ENCODE assay signal across 8 cellular contexts in the genomic region with DNA sequence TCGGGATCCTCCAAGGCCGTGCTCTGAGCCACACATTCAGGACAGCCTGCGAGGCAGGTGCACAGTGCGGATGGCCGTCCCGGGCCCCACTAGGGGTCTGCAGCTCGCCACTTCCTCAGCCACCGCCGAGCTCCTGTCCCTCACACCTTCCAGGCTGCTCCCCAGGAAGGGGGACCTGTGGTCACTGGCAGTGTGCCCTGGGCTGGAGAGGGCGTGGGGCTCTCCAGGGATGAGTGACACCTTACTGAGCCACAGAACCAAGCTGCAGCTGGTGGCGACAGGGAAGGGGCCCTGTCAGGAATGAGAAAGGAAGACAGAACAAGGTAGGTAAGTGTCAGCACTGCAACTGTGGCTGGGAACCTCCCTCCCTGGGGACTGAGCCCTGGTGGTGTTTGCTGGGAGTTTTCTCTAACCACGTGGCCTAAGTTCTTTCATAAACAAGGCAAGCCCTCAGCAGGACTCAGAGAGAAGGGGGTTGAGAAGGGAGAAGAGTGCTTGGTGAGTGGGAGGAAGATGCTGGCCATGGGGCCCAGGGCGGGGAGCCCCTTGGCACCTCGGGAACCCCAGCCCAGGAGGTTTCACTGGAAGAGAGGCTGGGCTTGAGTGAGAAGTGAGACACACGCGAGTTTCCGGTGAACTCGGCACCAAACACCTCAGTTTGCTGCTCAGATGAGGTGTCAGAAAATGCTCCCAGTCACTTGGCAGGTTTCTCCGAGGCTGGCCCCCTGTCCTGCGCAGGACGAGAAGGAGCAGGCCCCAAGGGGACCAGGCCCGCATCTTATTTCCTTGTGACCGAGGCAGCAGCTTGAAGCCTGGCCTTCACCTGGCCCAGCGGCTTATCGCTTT. TPM values are rescaled to one million over a fixed set of nuclear protein-coding genes. Genes with fewer than 3 reads are reported as not detected.
A peak's percentile ranks its signal among the peaks of the same experiment; 100 is the strongest.
DNase-seq lines count a peak whose midpoint lies in the region; ATAC-seq, FAIRE-seq and TF ChIP-seq lines count a peak whose summit lies in the region.

No MANE protein-coding gene starts in this region.

- no peaks in the 10 kb centered on the region for H3K36me3 Mint-ChIP-seq in activated T-cell treated with anti-CD3 and anti-CD28 coated beads, Interleukin-2, amount 50 U/mL, for 72 hours (ENCODE audit: insufficient read depth in 2 of 2)
- peaks cover 29% of the 10 kb centered on the region for H3K36me3 Mint-ChIP-seq in stimulated activated effector memory CD8-positive, alpha-beta T cell treated with anti-CD3 and anti-CD28 coated beads, Interleukin-12 subunit alpha, Interleukin-12 subunit beta, amount 100 ng/mL, for 72 hours

- no peaks in the 10 kb centered on the region for H3K9me3 Mint-ChIP-seq in activated T-cell treated with anti-CD3 and anti-CD28 coated beads, Interleukin-2, amount 50 U/mL, for 72 hours
- no peaks in the 10 kb centered on the region for H3K9me3 Mint-ChIP-seq in stimulated activated effector memory CD8-positive, alpha-beta T cell treated with anti-CD3 and anti-CD28 coated beads, Interleukin-12 subunit alpha, Interleukin-12 subunit beta, amount 100 ng/mL, for 72 hours

- H3K4me3 Mint-ChIP-seq in activated T-cell treated with anti-CD3 and anti-CD28 coated beads, Interleukin-2, amount 50 U/mL, for 72 hours = peak overlapping the region; percentile 47 to 73
- H3K4me3 Mint-ChIP-seq in stimulated activated effector memory CD8-positive, alpha-beta T cell treated with anti-CD3 and anti-CD28 coated beads, Interleukin-12 subunit alpha, Interleukin-12 subunit beta, amount 100 ng/mL, for 72 hours = peak overlapping the region; percentile 57

- H3K27ac ChIP-seq in right cardiac atrium (ENCODE audit: low read length) (no peak overlapping the region), gastroesophageal sphincter (no peak overlapping the region)

- H3K9me3 ChIP-seq in right cardiac atrium (ENCODE audit: control insufficient read depth, low read length) (no peaks in the 10 kb centered on the region), gastroesophageal sphincter (no peaks in the 10 kb centered on the region)

- H3K27me3 ChIP-seq in right cardiac atrium (ENCODE audit: control insufficient read depth, insufficient read depth) = no peaks in the 10 kb centered on the region
- H3K27me3 ChIP-seq in gastroesophageal sphincter = peaks cover 12% of the 10 kb centered on the region

- intact Hi-C loops in right cardiac atrium (cut with DNase I) = no loop called here

- FAIRE-seq in GM12891 (lab: Jason Lieb, UNC) = peak; percentile 90

- H3K36me3 ChIP-seq in gastroesophageal sphincter = no peaks in the 10 kb centered on the region

- H3K4me3 ChIP-seq in right cardiac atrium (ENCODE audit: low read length) (no peak overlapping the region), gastroesophageal sphincter (no peak overlapping the region)

- no peaks in the 10 kb centered on the region for H3K4me1 ChIP-seq in right cardiac atrium (ENCODE audit: control insufficient read depth, insufficient read depth, low read length)
- no peaks in the 10 kb centered on the region for H3K4me1 ChIP-seq in gastroesophageal sphincter

- TF ChIP-seq POLR2A in GM12891 (IDR thresholded peaks at IDR 0.05; ENCODE audit: low read depth, low read length) (peak; percentile 54; the same call in 1 of the 2 replicates), gastroesophageal sphincter (IDR thresholded peaks at IDR 0.05) (no peak)

- peaks cover 5% of the 10 kb centered on the region for H3K27me3 Mint-ChIP-seq in activated T-cell treated with anti-CD3 and anti-CD28 coated beads, Interleukin-2, amount 50 U/mL, for 72 hours (ENCODE audit: low read depth)

- 74% methylated on average over 25 of the region's 25 CpGs for WGBS in right cardiac atrium
- 39 to 73% methylated on average over 4 to 10 of the region's 25 CpGs for WGBS in gastroesophageal sphincter (ENCODE audit: low coverage in 1 of 2), 2 donors

- no peak for TF ChIP-seq CTCF in gastroesophageal sphincter (IDR thresholded peaks at IDR 0.05)

- peak overlapping the region; percentile 88 for H3K27ac Mint-ChIP-seq in activated T-cell treated with anti-CD3 and anti-CD28 coated beads, Interleukin-2, amount 50 U/mL, for 72 hours
- H3K27ac Mint-ChIP-seq in stimulated activated effector memory CD8-positive, alpha-beta T cell treated with anti-CD3 and anti-CD28 coated beads, Interleukin-12 subunit alpha, Interleukin-12 subunit beta, amount 100 ng/mL, for 72 hours = peak overlapping the region; percentile 92

- peak; percentile 49 for ATAC-seq in GM21360 (IDR thresholded peaks at IDR 0.05; ENCODE audit: unreplicated experiment)
- ATAC-seq in HG03442 (IDR thresholded peaks at IDR 0.05; ENCODE audit: unreplicated experiment) = peak; percentile 66
- peak; percentile 71 to 78 for ATAC-seq in activated T-cell treated with anti-CD3 and anti-CD28 coated beads, Interleukin-2, amount 50 U/mL, for 72 hours (replicated peaks in 1 of 2)
- ATAC-seq in stimulated activated effector memory CD8-positive, alpha-beta T cell treated with anti-CD3 and anti-CD28 coated beads, Interleukin-12 subunit alpha, Interleukin-12 subunit beta, amount 100 ng/mL, for 72 hours = peak; percentile 83
- no peak for ATAC-seq in right cardiac atrium
- no peak for ATAC-seq in gastroesophageal sphincter

- DNase-seq in GM12891 (ENCODE audit: insufficient read length, low spot score) (peak; percentile 72), right cardiac atrium (no peak)
- peak; percentile 76 to 80 for DNase-seq in activated T-cell treated with anti-CD3 and anti-CD28 coated beads, Interleukin-2, amount 50 U/mL, for 72 hours
- DNase-seq in stimulated activated effector memory CD8-positive, alpha-beta T cell treated with anti-CD3 and anti-CD28 coated beads, Interleukin-12 subunit alpha, Interleukin-12 subunit beta, amount 100 ng/mL, for 72 hours (ENCODE audit: low spot score in 2 of 2) = peak; percentile 43 to 86
- DNase-seq in activated CD4-positive, CD25-positive, alpha-beta regulatory T cell treated with anti-CD3 and anti-CD28 coated beads, Interleukin-2, amount 50 U/mL, for 72 hours = no peak

- H3K4me1 Mint-ChIP-seq in activated T-cell treated with anti-CD3 and anti-CD28 coated beads, Interleukin-2, amount 50 U/mL, for 72 hours (ENCODE audit: low read depth) = peaks cover 76% of the 10 kb centered on the region
- H3K4me1 Mint-ChIP-seq in stimulated activated effector memory CD8-positive, alpha-beta T cell treated with anti-CD3 and anti-CD28 coated beads, Interleukin-12 subunit alpha, Interleukin-12 subunit beta, amount 100 ng/mL, for 72 hours = peaks cover 85% of the 10 kb centered on the region

- no peak for TF ChIP-seq EP300 in gastroesophageal sphincter (IDR thresholded peaks at IDR 0.05)

TF ChIP-seq in GM12891, 5 proteins besides CTCF, POLR2A, EP300 and RAD21:
- TF ChIP-seq POU2F2 (IDR thresholded peaks at IDR 0.05; ENCODE audit: low read depth, low read length) (no peak), SPI1 (IDR thresholded peaks at IDR 0.05; ENCODE audit: low read depth, low read length) (peak; percentile 16; the same call in 1 of the 2 replicates), POLR2AphosphoS5 (IDR thresholded peaks at IDR 0.05; ENCODE audit: low read depth, low read length) (peak; percentile 75), TAF1 (IDR thresholded peaks at IDR 0.05; ENCODE audit: low read depth, low read length) (peak; percentile 46; the same call in 1 of the 2 replicates)

RNA-seq across cellular contexts. Expression of gene IL13, which starts 5.2 kb away (rescaled TPM):
- 1.6 TPM for polyA plus RNA-seq in GM12891 (2012; ENCODE audit: low read depth, missing spikeins)
- 10 to 100 TPM in 1 of 2 donors, 1 to 10 TPM in 1; 8.0 to 16.3 TPM for total RNA-seq in activated T-cell treated with anti-CD3 and anti-CD28 coated beads, Interleukin-2, amount 50 U/mL, for 72 hours
- not detected for total RNA-seq in right cardiac atrium
- not detected for polyA plus RNA-seq in right cardiac atrium
- not detected for total RNA-seq in gastroesophageal sphincter

RNA-seq across cellular contexts. Expression of gene IL4, which starts 10.6 kb away (rescaled TPM):
- 1.9 TPM for polyA plus RNA-seq in GM12891 (2012; ENCODE audit: low read depth, missing spikeins)
- total RNA-seq in activated T-cell treated with anti-CD3 and anti-CD28 coated beads, Interleukin-2, amount 50 U/mL, for 72 hours = 1 to 10 TPM; 1.2 to 1.5 TPM
- total RNA-seq in right cardiac atrium (not detected), gastroesophageal sphincter (not detected)
- not detected for polyA plus RNA-seq in right cardiac atrium

Comparison
In these comparisons a context has a peak if more than half of its experiments do, and no peak if none do; other contexts are left out.
1. DNase-seq: peak in GM12891 (single experiment), activated T-cell treated with anti-CD3 and anti-CD28 coated beads, Interleukin-2, amount 50 U/mL, for 72 hours (2 of 2) and stimulated activated effector memory CD8-positive, alpha-beta T cell treated with anti-CD3 and anti-CD28 coated beads, Interleukin-12 subunit alpha, Interleukin-12 subunit beta, amount 100 ng/mL, for 72 hours (2 of 2); none in right cardiac atrium (0 of 3) and activated CD4-positive, CD25-positive, alpha-beta regulatory T cell treated with anti-CD3 and anti-CD28 coated beads, Interleukin-2, amount 50 U/mL, for 72 hours (single experiment).
2. ATAC-seq: peak in GM21360 (single experiment), HG03442 (single experiment), activated T-cell treated with anti-CD3 and anti-CD28 coated beads, Interleukin-2, amount 50 U/mL, for 72 hours (2 of 2) and stimulated activated effector memory CD8-positive, alpha-beta T cell treated with anti-CD3 and anti-CD28 coated beads, Interleukin-12 subunit alpha, Interleukin-12 subunit beta, amount 100 ng/mL, for 72 hours (single experiment); none in right cardiac atrium (0 of 2) and gastroesophageal sphincter (single experiment).
3. RNA of gene IL13, which starts 5.2 kb away (total RNA-seq): 8.0 to 16.3 TPM in activated T-cell treated with anti-CD3 and anti-CD28 coated beads, Interleukin-2, amount 50 U/mL, for 72 hours; not detected in right cardiac atrium and not detected in gastroesophageal sphincter; every median in the first group is over 4 times any median in the second.